Comparison of ENCODE assay signal across 26 cellular contexts in the genomic region with DNA sequence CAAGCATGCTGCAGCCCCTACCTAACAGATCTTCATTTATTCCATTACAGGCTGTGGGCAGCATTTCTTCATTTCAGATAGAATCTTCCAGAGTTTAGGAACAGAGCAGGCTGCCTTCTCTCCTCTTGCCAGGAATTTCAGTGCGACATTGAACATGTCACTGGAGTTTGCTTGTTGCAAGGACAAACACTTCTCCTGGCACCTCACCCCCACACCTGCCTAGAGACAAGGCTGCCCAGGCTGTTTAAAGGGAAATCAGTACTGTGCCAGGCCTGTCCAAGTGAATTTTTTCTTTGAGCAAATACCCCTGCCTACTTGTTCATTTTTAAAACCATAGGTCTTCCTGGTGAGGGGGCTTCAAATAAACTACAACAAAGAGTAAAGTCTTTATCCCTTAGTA.
"Had no signal": no experiment of that assay in that cellular context is flagged by ENCODE, and none has a peak within 500 bp of the region (broad histone marks: within the 10 kb centered on the region; RNA-seq: fewer than 3 reads in every experiment).

No MANE protein-coding gene starts in this region.

- H3K9me3 ChIP-seq: esophagus muscularis mucosa, gastroesophageal sphincter, heart left ventricle, lower lobe of right lung, mucosa of descending colon had no signal

- ATAC-seq: foreskin keratinocyte, gastroesophageal sphincter, heart left ventricle, left colon, left lobe of liver, left ventricle myocardium superior, lower lobe of right lung, mucosa of descending colon had no signal

- H3K36me3 ChIP-seq: esophagus muscularis mucosa, gastroesophageal sphincter, heart left ventricle, lower lobe of right lung had no signal

- H3K9me3 Mint-ChIP-seq: mesothelial cell of epicardium had no signal

- H3K27me3 Mint-ChIP-seq: naive B cell had no signal

- H3K4me3 Mint-ChIP-seq: immature natural killer cell, mesothelial cell of epicardium had no signal

- H3K4me1 Mint-ChIP-seq: immature natural killer cell, mesothelial cell of epicardium, naive B cell had no signal

- H3K27ac Mint-ChIP-seq: immature natural killer cell, mesothelial cell of epicardium, naive B cell had no signal

- FAIRE-seq: colon, endothelial cell of umbilical vein, frontal cortex, kidney had no signal

- DNase-seq: dermis blood vessel endothelial cell; effector CD4-positive, alpha-beta T cell; effector memory CD4-positive, alpha-beta T cell; foreskin keratinocyte; heart left ventricle; hypothalamus; immature natural killer cell; islet precursor cell; kidney; kidney glomerular epithelial cell; left colon; left ventricle myocardium superior; lower lobe of right lung; mesenchymal stem cell; mucosa of descending colon; naive B cell had no signal

- H3K36me3 Mint-ChIP-seq: immature natural killer cell, mesothelial cell of epicardium, naive B cell had no signal

- H3K4me3 ChIP-seq: coronary artery, dorsolateral prefrontal cortex, esophagus muscularis mucosa, gastroesophageal sphincter, heart left ventricle, hepatocyte, lower lobe of right lung, mucosa of descending colon had no signal

- H3K27me3 ChIP-seq: foreskin keratinocyte, gastroesophageal sphincter, heart left ventricle, hepatocyte had no signal

- H3K27ac ChIP-seq: coronary artery, esophagus muscularis mucosa, foreskin keratinocyte, gastroesophageal sphincter, heart left ventricle, hepatocyte, lower lobe of right lung had no signal

- H3K4me1 ChIP-seq: esophagus muscularis mucosa, foreskin keratinocyte, gastroesophageal sphincter, heart left ventricle, lower lobe of right lung had no signal
